Comparison of ENCODE assay signal across 8 cellular contexts in the genomic region with DNA sequence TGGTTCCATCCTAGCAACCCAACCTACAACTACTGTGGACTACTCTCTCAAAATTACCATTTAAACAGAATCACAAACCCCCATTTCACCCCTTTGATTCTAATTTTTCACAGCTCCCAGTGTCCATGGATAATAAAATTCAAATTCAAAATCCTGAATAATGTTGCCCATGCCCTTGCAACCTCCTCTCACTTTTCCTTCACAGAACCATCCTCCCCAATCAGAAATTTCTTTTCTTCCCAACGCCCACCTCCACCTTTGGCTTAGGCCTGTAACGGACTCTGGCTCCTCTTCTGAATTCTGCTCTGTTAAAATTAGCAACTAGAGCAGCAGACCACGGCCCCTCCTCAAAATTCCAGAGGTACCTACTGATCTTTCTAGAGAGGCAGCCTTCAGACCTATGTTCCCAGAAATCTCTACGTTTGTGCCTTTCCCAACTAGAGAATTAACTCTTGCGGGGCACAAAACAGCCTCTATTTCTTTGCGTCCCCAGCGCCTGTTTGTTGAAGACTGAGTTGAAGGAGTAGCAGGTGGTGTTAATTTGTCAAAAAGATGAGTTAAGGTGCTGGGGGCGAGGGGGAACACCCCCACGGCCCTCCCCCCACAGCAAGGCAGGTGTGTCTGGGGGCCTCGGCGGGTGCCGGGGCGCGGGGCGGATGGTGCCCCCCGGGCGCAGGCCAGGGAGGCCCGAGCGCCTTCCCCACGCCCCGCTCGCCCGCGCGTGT. TPM values are rescaled to one million over a fixed set of nuclear protein-coding genes. Genes with fewer than 3 reads are reported as not detected.
A peak's percentile ranks its signal among the peaks of the same experiment; 100 is the strongest.
DNase-seq lines count a peak whose midpoint lies in the region; ATAC-seq and TF ChIP-seq lines count a peak whose summit lies in the region.

No MANE protein-coding gene starts in this region.

- H3K9me3 ChIP-seq in left ventricle myocardium inferior (replicated peaks) = no peaks in the 10 kb centered on the region

- H3K36me3 ChIP-seq in left ventricle myocardium inferior = no peaks in the 10 kb centered on the region

- ATAC-seq in Right ventricle myocardium superior (ENCODE audit: poor library complexity) = no peak
- no peak for ATAC-seq in HG03025 (IDR thresholded peaks at IDR 0.05; ENCODE audit: low FRiP score, unreplicated experiment)
- ATAC-seq in GM19351 (IDR thresholded peaks at IDR 0.05; ENCODE audit: unreplicated experiment) = no peak

- POLR2A ChIA-PET in activated CD4-positive, alpha-beta memory T cell treated with anti-CD3 and anti-CD28 coated beads, Interleukin-2, amount 10 ng/mL, durations not matched to agents 7 days and 5 days (lab: Charles Lee) = no interaction called here

- DNase-seq in left ventricle myocardium inferior = no peak
- no peak for DNase-seq in Right ventricle myocardium superior
- DNase-seq in activated CD4-positive, alpha-beta memory T cell treated with anti-CD3 and anti-CD28 coated beads, Interleukin-2, amount 10 ng/mL, durations not matched to agents 7 days and 5 days = no peak
- peak; percentile 18 for DNase-seq in iPS-NIHi7 (ENCODE audit: extremely low spot score)
- no peak for DNase-seq in H4 (ENCODE audit: low spot score)

- H3K9me3 Mint-ChIP-seq in activated CD4-positive, alpha-beta memory T cell treated with anti-CD3 and anti-CD28 coated beads, Interleukin-2, amount 10 ng/mL, durations not matched to agents 7 days and 5 days = no peaks in the 10 kb centered on the region

- H3K4me3 Mint-ChIP-seq in activated CD4-positive, alpha-beta memory T cell treated with anti-CD3 and anti-CD28 coated beads, Interleukin-2, amount 10 ng/mL, durations not matched to agents 7 days and 5 days = peak overlapping the region; percentile 61

- H3K27ac ChIP-seq in left ventricle myocardium inferior (replicated peaks) (peak overlapping the region; percentile 98), temporal lobe (ENCODE audit: low read depth, low read length) (peak overlapping the region; percentile 38)

- TF ChIP-seq CTCF in left ventricle myocardium inferior (IDR thresholded peaks at IDR 0.05; ENCODE audit: borderline replicate concordance) = no peak

- H3K36me3 Mint-ChIP-seq in activated CD4-positive, alpha-beta memory T cell treated with anti-CD3 and anti-CD28 coated beads, Interleukin-2, amount 10 ng/mL, durations not matched to agents 7 days and 5 days (ENCODE audit: low read depth) = no peaks in the 10 kb centered on the region

- intact Hi-C loops in left ventricle myocardium inferior (cut with micrococcal nuclease) = loop anchor here (10.0 kb wide), 1 partner anchor 130 kb away; no protein-coding TSS in a partner anchor
- intact Hi-C loops in Right ventricle myocardium superior (cut with DNase I) = loop anchor here (5.0 kb wide), 2 partner anchors 38 to 132 kb away; no protein-coding TSS in a partner anchor

- H3K4me3 ChIP-seq in left ventricle myocardium inferior = peak overlapping the region; percentile 88

- no peaks in the 10 kb centered on the region for H3K27me3 ChIP-seq in left ventricle myocardium inferior (ENCODE audit: low read depth)

- H3K27me3 Mint-ChIP-seq in activated CD4-positive, alpha-beta memory T cell treated with anti-CD3 and anti-CD28 coated beads, Interleukin-2, amount 10 ng/mL, durations not matched to agents 7 days and 5 days = peaks cover 41% of the 10 kb centered on the region

- H3K4me1 Mint-ChIP-seq in activated CD4-positive, alpha-beta memory T cell treated with anti-CD3 and anti-CD28 coated beads, Interleukin-2, amount 10 ng/mL, durations not matched to agents 7 days and 5 days = peaks cover 24% of the 10 kb centered on the region

- peaks cover 68% of the 10 kb centered on the region for H3K4me1 ChIP-seq in left ventricle myocardium inferior

- CTCF ChIA-PET in activated CD4-positive, alpha-beta memory T cell treated with anti-CD3 and anti-CD28 coated beads, Interleukin-2, amount 10 ng/mL, durations not matched to agents 7 days and 5 days (lab: Charles Lee) = interaction anchor here (0.8 kb wide), 1 partner anchor 77 kb away, joined by 6 read pairs; no protein-coding TSS in a partner anchor

- H3K27ac Mint-ChIP-seq in activated CD4-positive, alpha-beta memory T cell treated with anti-CD3 and anti-CD28 coated beads, Interleukin-2, amount 10 ng/mL, durations not matched to agents 7 days and 5 days = no peak overlapping the region

RNA-seq across cellular contexts. Expression of a gene that starts 0.4 kb away (rescaled TPM):
- total RNA-seq in left ventricle myocardium inferior = 466 TPM
- 402 TPM for total RNA-seq in Right ventricle myocardium superior
- total RNA-seq in activated CD4-positive, alpha-beta memory T cell treated with anti-CD3 and anti-CD28 coated beads, Interleukin-2, amount 10 ng/mL, durations not matched to agents 7 days and 5 days = 10 to 100 TPM; 13.7 to 15.2 TPM
- total RNA-seq in temporal lobe = 9.1 TPM
- total RNA-seq in H4 (2014; rRNA removed; shearing (Covaris generic)) = 22.4 and 29.8 TPM in 2 replicates

Comparison
In these comparisons a context has a peak if more than half of its experiments do, and no peak if none do; other contexts are left out.
1. RNA of a gene that starts 0.4 kb away (total RNA-seq): 466 TPM in left ventricle myocardium inferior (single experiment) and 402 TPM in Right ventricle myocardium superior (single experiment); 22.4 to 29.8 TPM in H4, 13.7 to 15.2 TPM in activated CD4-positive, alpha-beta memory T cell treated with anti-CD3 and anti-CD28 coated beads, Interleukin-2, amount 10 ng/mL, durations not matched to agents 7 days and 5 days and 9.1 TPM in temporal lobe (single experiment); every median in the first group is over 10 times any median in the second.